In the genomic region with DNA sequence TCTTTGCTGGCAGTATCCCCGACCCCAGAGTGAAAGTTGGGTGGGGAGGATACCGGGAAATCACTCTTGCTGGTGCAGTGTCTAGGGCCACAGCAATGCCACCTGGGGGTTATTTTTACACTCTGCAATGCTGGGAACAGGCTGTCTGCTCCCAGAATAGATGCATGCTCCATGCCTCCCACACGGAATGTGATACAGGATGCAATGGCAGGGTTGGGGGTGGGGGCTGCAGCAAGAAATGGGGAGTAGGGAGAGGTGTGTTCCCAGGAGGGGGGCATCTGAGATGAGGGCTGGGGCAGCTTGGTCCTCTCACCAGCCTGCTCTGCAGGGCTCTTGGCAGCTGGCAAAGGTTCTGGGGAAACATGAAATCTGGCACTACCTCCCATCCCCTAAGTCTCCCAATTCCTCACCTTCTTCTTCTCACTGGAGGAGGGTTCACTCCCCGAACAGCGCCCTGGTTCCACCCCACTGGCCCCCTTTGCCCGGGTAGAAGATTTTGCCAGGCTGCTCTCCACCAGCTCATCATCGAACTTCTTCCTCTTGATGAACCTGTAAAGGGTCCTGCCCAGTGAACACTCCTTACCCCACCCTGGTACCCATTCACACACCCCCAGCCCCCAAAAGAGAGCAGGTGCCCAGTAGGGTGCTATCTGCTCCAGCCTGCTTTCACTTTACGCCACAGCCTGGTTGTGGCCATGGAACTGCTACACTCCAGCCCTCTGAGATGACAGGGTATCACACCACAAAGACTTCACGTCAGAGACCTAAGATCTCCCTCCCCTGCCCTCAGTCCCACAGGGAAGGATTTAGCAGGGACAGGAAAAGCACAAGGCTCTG, we compare ENCODE assay signal across 1 cellular context.
TF ChIP-seq lines count a peak whose summit lies in the region.

No MANE protein-coding gene starts in this region.

TF ChIP-seq in HepG2, 621 proteins besides CTCF, POLR2A, EP300 and RAD21:
- TF ChIP-seq KAT2B (IDR thresholded peaks at IDR 0.05; ENCODE audit: borderline replicate concordance, low read depth, low read length) (no peak), FOXJ3 (CRISPR knock-in tag; IDR thresholded peaks at IDR 0.05; ENCODE audit: borderline replicate concordance) (no peak)
